In genomic region chr4:113394730-113395530, GRCh38 we compare ENCODE assay signal across 1 cellular context.
TF ChIP-seq lines count a peak whose summit lies in the region.

No MANE protein-coding gene starts in this region.

TF ChIP-seq in SK-N-SH, 30 proteins besides CTCF, POLR2A, EP300 and RAD21 (continued from another document):
- TF ChIP-seq ZBTB33 (IDR thresholded peaks at IDR 0.05; ENCODE audit: borderline replicate concordance, low read depth) (no peak), CHD2 (IDR thresholded peaks at IDR 0.05; ENCODE audit: low read length, partially characterized antibody) (peak; percentile 21), POLR2AphosphoS5 (IDR thresholded peaks at IDR 0.05; ENCODE audit: low read depth, low read length) (no peak), TCF12 (IDR thresholded peaks at IDR 0.05) (no peak)
TF ChIP-seq in SK-N-SH: peak in this region for 3.
